1 cellular context compared by ENCODE assay signal in the genomic region with DNA sequence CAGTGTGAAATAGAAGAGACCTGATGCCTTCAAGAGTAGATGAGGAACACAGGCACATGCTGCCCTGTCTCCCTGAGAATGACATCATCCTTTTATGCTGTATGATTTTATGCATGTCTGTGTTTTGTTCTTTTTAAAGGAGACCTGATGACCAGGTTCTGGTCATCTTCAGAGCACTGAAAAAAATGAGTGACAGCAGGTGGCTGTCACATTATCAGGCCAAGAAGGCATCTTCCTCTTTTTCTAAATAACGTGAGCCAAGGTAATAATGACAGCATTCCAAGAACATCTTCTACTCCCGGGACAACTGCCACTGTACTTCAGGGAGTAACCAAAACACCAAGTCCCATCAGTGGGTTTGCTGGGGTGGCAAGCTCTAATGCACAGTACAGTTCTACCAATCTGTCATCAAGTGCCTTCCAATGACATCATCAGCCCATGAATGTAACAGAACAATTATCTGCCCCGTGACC.
A peak's percentile ranks its signal among the peaks of the same experiment; 100 is the strongest.
TF ChIP-seq lines count a peak whose summit lies in the region.

No MANE protein-coding gene starts in this region.

TF ChIP-seq in HEK293, 187 proteins besides CTCF, POLR2A, EP300 and RAD21 (continued from another document):
- TF ChIP-seq SALL2 (tag by site-specific recombination; IDR thresholded peaks at IDR 0.05; ENCODE audit: borderline replicate concordance), result no peak
- TF ChIP-seq HOXA7 (CRISPR knock-in tag; IDR thresholded peaks at IDR 0.05; ENCODE audit: borderline replicate concordance), result no peak
- TF ChIP-seq, protein P1, sequence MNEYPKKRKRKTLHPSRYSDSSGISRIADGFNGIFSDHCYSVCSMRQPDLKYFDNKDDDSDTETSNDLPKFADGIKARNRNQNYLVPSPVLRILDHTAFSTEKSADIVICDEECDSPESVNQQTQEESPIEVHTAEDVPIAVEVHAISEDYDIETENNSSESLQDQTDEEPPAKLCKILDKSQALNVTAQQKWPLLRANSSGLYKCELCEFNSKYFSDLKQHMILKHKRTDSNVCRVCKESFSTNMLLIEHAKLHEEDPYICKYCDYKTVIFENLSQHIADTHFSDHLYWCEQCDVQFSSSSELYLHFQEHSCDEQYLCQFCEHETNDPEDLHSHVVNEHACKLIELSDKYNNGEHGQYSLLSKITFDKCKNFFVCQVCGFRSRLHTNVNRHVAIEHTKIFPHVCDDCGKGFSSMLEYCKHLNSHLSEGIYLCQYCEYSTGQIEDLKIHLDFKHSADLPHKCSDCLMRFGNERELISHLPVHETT (tag by site-specific recombination; IDR thresholded peaks at IDR 0.05), result no peak
- no peak for TF ChIP-seq ZNF157 (tag by site-specific recombination; IDR thresholded peaks at IDR 0.05)
- TF ChIP-seq ZNF140 (tag by site-specific recombination; IDR thresholded peaks at IDR 0.05), result no peak
- TF ChIP-seq TRIM28 (IDR thresholded peaks at IDR 0.05; ENCODE audit: borderline replicate concordance, low read length), result 0 out of 2 replicates have a peak, but pooled peaks have one; percentile 39
- TF ChIP-seq MZF1 (tag by site-specific recombination; IDR thresholded peaks at IDR 0.05; ENCODE audit: borderline replicate concordance), result no peak
- no peak for TF ChIP-seq SETDB1 (IDR thresholded peaks at IDR 0.05; ENCODE audit: insufficient read length, low read length)
- TF ChIP-seq ZFHX2 (tag by site-specific recombination; conservative IDR thresholded peaks at IDR 0.05), result no peak
- no peak for TF ChIP-seq SCRT2 (tag by site-specific recombination; IDR thresholded peaks at IDR 0.05)
- no peak for TF ChIP-seq ZXDB (tag by site-specific recombination; IDR thresholded peaks at IDR 0.05)
- no peak for TF ChIP-seq ZNF324 (tag by site-specific recombination; IDR thresholded peaks at IDR 0.05)
- TF ChIP-seq, protein P2, sequence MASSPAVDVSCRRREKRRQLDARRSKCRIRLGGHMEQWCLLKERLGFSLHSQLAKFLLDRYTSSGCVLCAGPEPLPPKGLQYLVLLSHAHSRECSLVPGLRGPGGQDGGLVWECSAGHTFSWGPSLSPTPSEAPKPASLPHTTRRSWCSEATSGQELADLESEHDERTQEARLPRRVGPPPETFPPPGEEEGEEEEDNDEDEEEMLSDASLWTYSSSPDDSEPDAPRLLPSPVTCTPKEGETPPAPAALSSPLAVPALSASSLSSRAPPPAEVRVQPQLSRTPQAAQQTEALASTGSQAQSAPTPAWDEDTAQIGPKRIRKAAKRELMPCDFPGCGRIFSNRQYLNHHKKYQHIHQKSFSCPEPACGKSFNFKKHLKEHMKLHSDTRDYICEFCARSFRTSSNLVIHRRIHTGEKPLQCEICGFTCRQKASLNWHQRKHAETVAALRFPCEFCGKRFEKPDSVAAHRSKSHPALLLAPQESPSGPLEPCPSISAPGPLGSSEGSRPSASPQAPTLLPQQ (tag by site-specific recombination; IDR thresholded peaks at IDR 0.05), result peak; percentile 41; the same call in 1 of the 2 replicates
- TF ChIP-seq ZNF302 (tag by site-specific recombination; IDR thresholded peaks at IDR 0.05; ENCODE audit: low read depth), result no peak
- no peak for TF ChIP-seq ZNF266 (tag by site-specific recombination; IDR thresholded peaks at IDR 0.05; ENCODE audit: low read depth)
- TF ChIP-seq ZNF394 (tag by site-specific recombination; IDR thresholded peaks at IDR 0.05; ENCODE audit: borderline replicate concordance), result peak; percentile 35; the same call in 1 of the 2 replicates
- no peak for TF ChIP-seq ZNF677 (tag by site-specific recombination; IDR thresholded peaks at IDR 0.05)
- TF ChIP-seq, protein P3, sequence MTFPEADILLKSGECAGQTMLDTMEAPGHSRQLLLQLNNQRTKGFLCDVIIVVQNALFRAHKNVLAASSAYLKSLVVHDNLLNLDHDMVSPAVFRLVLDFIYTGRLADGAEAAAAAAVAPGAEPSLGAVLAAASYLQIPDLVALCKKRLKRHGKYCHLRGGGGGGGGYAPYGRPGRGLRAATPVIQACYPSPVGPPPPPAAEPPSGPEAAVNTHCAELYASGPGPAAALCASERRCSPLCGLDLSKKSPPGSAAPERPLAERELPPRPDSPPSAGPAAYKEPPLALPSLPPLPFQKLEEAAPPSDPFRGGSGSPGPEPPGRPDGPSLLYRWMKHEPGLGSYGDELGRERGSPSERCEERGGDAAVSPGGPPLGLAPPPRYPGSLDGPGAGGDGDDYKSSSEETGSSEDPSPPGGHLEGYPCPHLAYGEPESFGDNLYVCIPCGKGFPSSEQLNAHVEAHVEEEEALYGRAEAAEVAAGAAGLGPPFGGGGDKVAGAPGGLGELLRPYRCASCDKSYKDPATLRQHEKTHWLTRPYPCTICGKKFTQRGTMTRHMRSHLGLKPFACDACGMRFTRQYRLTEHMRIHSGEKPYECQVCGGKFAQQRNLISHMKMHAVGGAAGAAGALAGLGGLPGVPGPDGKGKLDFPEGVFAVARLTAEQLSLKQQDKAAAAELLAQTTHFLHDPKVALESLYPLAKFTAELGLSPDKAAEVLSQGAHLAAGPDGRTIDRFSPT (tag by site-specific recombination; IDR thresholded peaks at IDR 0.05), result no peak
- TF ChIP-seq ZNF600 (tag by site-specific recombination; IDR thresholded peaks at IDR 0.05), result 0 out of 2 replicates have a peak, but pooled peaks have one; percentile 61
- no peak for TF ChIP-seq ZNF510 (tag by site-specific recombination; IDR thresholded peaks at IDR 0.05; ENCODE audit: insufficient replicate concordance)
- TF ChIP-seq ZNF548 (tag by site-specific recombination; IDR thresholded peaks at IDR 0.05), result no peak
- peak; percentile 79 for TF ChIP-seq ZNF366 (tag by site-specific recombination; conservative IDR thresholded peaks at IDR 0.05)
- TF ChIP-seq, protein P4, sequence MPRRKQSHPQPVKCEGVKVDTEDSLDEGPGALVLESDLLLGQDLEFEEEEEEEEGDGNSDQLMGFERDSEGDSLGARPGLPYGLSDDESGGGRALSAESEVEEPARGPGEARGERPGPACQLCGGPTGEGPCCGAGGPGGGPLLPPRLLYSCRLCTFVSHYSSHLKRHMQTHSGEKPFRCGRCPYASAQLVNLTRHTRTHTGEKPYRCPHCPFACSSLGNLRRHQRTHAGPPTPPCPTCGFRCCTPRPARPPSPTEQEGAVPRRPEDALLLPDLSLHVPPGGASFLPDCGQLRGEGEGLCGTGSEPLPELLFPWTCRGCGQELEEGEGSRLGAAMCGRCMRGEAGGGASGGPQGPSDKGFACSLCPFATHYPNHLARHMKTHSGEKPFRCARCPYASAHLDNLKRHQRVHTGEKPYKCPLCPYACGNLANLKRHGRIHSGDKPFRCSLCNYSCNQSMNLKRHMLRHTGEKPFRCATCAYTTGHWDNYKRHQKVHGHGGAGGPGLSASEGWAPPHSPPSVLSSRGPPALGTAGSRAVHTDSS (tag by site-specific recombination; IDR thresholded peaks at IDR 0.05), result no peak
- TF ChIP-seq ZNF311 (tag by site-specific recombination; IDR thresholded peaks at IDR 0.05; ENCODE audit: borderline replicate concordance), result no peak
- no peak for TF ChIP-seq ZNF549 (tag by site-specific recombination; IDR thresholded peaks at IDR 0.05)
- TF ChIP-seq ZEB2 (tag by site-specific recombination; IDR thresholded peaks at IDR 0.05), result peak; percentile 69
- TF ChIP-seq, protein P5, sequence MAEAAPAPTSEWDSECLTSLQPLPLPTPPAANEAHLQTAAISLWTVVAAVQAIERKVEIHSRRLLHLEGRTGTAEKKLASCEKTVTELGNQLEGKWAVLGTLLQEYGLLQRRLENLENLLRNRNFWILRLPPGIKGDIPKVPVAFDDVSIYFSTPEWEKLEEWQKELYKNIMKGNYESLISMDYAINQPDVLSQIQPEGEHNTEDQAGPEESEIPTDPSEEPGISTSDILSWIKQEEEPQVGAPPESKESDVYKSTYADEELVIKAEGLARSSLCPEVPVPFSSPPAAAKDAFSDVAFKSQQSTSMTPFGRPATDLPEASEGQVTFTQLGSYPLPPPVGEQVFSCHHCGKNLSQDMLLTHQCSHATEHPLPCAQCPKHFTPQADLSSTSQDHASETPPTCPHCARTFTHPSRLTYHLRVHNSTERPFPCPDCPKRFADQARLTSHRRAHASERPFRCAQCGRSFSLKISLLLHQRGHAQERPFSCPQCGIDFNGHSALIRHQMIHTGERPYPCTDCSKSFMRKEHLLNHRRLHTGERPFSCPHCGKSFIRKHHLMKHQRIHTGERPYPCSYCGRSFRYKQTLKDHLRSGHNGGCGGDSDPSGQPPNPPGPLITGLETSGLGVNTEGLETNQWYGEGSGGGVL (tag by site-specific recombination; IDR thresholded peaks at IDR 0.05), result peak; percentile 44; the same call in 1 of the 2 replicates
- no peak for TF ChIP-seq ZBTB20 (tag by site-specific recombination; IDR thresholded peaks at IDR 0.05)
- TF ChIP-seq ZNF830 (tag by site-specific recombination; IDR thresholded peaks at IDR 0.05; ENCODE audit: low read depth), result no peak
- TF ChIP-seq, protein P6, sequence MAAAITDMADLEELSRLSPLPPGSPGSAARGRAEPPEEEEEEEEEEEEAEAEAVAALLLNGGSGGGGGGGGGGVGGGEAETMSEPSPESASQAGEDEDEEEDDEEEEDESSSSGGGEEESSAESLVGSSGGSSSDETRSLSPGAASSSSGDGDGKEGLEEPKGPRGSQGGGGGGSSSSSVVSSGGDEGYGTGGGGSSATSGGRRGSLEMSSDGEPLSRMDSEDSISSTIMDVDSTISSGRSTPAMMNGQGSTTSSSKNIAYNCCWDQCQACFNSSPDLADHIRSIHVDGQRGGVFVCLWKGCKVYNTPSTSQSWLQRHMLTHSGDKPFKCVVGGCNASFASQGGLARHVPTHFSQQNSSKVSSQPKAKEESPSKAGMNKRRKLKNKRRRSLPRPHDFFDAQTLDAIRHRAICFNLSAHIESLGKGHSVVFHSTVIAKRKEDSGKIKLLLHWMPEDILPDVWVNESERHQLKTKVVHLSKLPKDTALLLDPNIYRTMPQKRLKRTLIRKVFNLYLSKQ (tag by site-specific recombination; IDR thresholded peaks at IDR 0.05; ENCODE audit: borderline replicate concordance), result no peak
- TF ChIP-seq ZNF354C (tag by site-specific recombination; IDR thresholded peaks at IDR 0.05; ENCODE audit: borderline replicate concordance, low read depth), result no peak
- TF ChIP-seq, protein P7, sequence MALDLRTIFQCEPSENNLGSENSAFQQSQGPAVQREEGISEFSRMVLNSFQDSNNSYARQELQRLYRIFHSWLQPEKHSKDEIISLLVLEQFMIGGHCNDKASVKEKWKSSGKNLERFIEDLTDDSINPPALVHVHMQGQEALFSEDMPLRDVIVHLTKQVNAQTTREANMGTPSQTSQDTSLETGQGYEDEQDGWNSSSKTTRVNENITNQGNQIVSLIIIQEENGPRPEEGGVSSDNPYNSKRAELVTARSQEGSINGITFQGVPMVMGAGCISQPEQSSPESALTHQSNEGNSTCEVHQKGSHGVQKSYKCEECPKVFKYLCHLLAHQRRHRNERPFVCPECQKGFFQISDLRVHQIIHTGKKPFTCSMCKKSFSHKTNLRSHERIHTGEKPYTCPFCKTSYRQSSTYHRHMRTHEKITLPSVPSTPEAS (tag by site-specific recombination; IDR thresholded peaks at IDR 0.05), result no peak
- TF ChIP-seq ZNF610 (tag by site-specific recombination; IDR thresholded peaks at IDR 0.05; ENCODE audit: borderline replicate concordance), result no peak
- no peak for TF ChIP-seq GLIS2 (tag by site-specific recombination; IDR thresholded peaks at IDR 0.05)
- TF ChIP-seq GLIS1 (tag by site-specific recombination; IDR thresholded peaks at IDR 0.05), result no peak
- TF ChIP-seq ZNF2 (tag by site-specific recombination; IDR thresholded peaks at IDR 0.05), result peak; percentile 47; the same call in 1 of the 2 replicates
- no peak for TF ChIP-seq ZNF621 (tag by site-specific recombination; IDR thresholded peaks at IDR 0.05)
- TF ChIP-seq EGR2 (tag by site-specific recombination; IDR thresholded peaks at IDR 0.05; ENCODE audit: low read depth), result no peak
- TF ChIP-seq, protein P8, sequence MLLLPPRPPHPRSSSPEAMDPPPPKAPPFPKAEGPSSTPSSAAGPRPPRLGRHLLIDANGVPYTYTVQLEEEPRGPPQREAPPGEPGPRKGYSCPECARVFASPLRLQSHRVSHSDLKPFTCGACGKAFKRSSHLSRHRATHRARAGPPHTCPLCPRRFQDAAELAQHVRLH (tag by site-specific recombination; IDR thresholded peaks at IDR 0.05), result no peak
- TF ChIP-seq ZBTB21 (tag by site-specific recombination; IDR thresholded peaks at IDR 0.05), result peak; percentile 84
- TF ChIP-seq, protein P9, sequence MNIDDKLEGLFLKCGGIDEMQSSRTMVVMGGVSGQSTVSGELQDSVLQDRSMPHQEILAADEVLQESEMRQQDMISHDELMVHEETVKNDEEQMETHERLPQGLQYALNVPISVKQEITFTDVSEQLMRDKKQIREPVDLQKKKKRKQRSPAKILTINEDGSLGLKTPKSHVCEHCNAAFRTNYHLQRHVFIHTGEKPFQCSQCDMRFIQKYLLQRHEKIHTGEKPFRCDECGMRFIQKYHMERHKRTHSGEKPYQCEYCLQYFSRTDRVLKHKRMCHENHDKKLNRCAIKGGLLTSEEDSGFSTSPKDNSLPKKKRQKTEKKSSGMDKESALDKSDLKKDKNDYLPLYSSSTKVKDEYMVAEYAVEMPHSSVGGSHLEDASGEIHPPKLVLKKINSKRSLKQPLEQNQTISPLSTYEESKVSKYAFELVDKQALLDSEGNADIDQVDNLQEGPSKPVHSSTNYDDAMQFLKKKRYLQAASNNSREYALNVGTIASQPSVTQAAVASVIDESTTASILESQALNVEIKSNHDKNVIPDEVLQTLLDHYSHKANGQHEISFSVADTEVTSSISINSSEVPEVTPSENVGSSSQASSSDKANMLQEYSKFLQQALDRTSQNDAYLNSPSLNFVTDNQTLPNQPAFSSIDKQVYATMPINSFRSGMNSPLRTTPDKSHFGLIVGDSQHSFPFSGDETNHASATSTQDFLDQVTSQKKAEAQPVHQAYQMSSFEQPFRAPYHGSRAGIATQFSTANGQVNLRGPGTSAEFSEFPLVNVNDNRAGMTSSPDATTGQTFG (tag by site-specific recombination; IDR thresholded peaks at IDR 0.05; ENCODE audit: borderline replicate concordance), result no peak
- TF ChIP-seq ZNF701 (tag by site-specific recombination; IDR thresholded peaks at IDR 0.05), result no peak
- no peak for TF ChIP-seq ZNF19 (tag by site-specific recombination; IDR thresholded peaks at IDR 0.05; ENCODE audit: low read depth)
- no peak for TF ChIP-seq TCF7L2 (IDR thresholded peaks at IDR 0.05; ENCODE audit: borderline replicate concordance, low read depth, low read length)
- 0 out of 2 replicates have a peak, but pooled peaks have one; percentile 29 for TF ChIP-seq ZNF558 (tag by site-specific recombination; IDR thresholded peaks at IDR 0.05)
- TF ChIP-seq ZNF214 (tag by site-specific recombination; IDR thresholded peaks at IDR 0.05; ENCODE audit: borderline replicate concordance), result no peak
- peak; percentile 17; the same call in 1 of the 2 replicates for TF ChIP-seq ZNF843 (tag by site-specific recombination; IDR thresholded peaks at IDR 0.05)
